In the genomic region with DNA sequence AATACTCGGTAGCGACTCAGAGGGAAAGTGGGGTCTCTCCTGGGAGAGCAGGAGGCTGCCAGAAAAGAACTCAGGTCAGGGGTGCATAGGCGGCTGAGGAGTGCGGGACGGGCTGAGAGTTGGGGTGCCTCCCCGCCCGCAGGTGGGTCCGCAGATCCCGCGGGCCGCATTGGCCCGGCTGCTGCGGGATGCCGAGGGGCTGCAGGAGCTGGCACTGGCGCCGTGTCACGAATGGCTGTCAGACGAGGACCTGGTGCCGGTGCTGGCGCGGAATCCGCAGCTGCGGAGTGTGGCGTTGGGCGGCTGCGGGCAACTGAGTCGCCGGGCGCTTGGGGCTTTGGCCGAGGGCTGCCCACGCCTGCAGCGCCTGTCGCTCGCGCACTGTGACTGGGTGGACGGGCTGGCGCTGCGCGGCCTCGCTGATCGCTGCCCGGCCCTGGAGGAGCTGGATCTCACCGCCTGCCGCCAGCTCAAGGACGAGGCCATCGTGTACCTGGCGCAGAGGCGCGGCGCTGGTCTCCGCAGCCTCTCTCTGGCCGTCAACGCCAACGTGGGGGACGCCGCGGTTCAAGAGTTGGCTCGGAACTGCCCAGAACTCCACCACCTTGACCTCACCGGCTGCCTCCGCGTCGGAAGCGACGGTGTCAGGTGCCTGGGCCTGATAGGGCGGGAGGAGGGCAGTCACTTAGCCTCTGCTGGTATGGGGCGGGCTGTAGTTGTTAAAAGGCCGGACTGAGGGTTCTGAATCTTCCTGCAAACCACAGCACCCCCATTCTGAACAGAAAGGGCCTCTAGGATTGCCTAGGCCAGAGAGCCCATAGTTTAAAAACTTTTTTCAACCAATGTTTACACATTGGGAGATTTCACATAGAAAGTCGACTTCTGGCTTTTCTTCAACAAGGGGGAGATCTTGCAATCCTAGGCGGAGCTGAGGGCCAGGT, we compare ENCODE assay signal across 9 cellular contexts. TPM values are rescaled to one million over a fixed set of nuclear protein-coding genes. Genes with fewer than 3 reads are reported as not detected.
DNase-seq lines count a peak whose midpoint lies in the region; ATAC-seq and TF ChIP-seq lines count a peak whose summit lies in the region.
"Had no signal": no experiment of that assay in that cellular context is flagged by ENCODE, and none has a peak within 500 bp of the region (broad histone marks: within the 10 kb centered on the region; RNA-seq: fewer than 3 reads in every experiment).

No MANE protein-coding gene starts in this region.

- DNase-seq in CD14-positive monocyte (ENCODE audit: low spot score) (no peak), PC-3 (peak; percentile 34), dermis blood vessel endothelial cell (peak; percentile 33), NCI-H510A (lab: John Stamatoyannopoulos, UW) (no peak), NCI-H345 (lab: John Stamatoyannopoulos, UW) (no peak)

- peak overlapping the region; percentile 92 for H3K4me2 ChIP-seq in PC-3 (ENCODE audit: low read length)

- CTCF ChIA-PET in PC-3 (lab: Charles Lee) = interaction anchor here (1.1 kb wide), 2 partner anchors 38 to 162 kb away, joined by 3 to 5 read pairs; no protein-coding TSS in a partner anchor

- BruUV-seq in PC-3 (replicated peaks; lab: Mats Ljungman, UMichigan) = no TSS peak

- peak overlapping the region; percentile 93 to 97 for H3K4me3 Mint-ChIP-seq in CD14-positive monocyte

- peaks cover 34% of the 10 kb centered on the region for H3K4me1 Mint-ChIP-seq in CD14-positive monocyte

- H3K9ac ChIP-seq in PC-3 (ENCODE audit: low read length) = peak overlapping the region; percentile 77

- peaks cover 20% of the 10 kb centered on the region for H3K4me1 ChIP-seq in PC-3 (ENCODE audit: insufficient read depth, low read length)
- H3K4me1 ChIP-seq in mononuclear cell (ENCODE audit: insufficient read depth, low read length) = peaks cover 36% of the 10 kb centered on the region

- peaks cover 11% of the 10 kb centered on the region; the same call in 1 of the 2 replicates for H3K79me2 ChIP-seq in PC-3 (ENCODE audit: low read length)

- peak overlapping the region; percentile 9 to 98 (median 50) for H3K27ac Mint-ChIP-seq in CD14-positive monocyte

- H3K36me3 Mint-ChIP-seq in CD14-positive monocyte = peaks cover 23 to 35% of the 10 kb centered on the region in 2 donors

- no peaks in the 10 kb centered on the region for H3K9me2 ChIP-seq in PC-3 (replicated peaks; ENCODE audit: low read length)

- intact Hi-C loops in CD14-positive monocyte (cut with micrococcal nuclease) = loop anchor here (2.0 to 5.0 kb wide), 2 partner anchors 40 to 57 kb away; no protein-coding TSS in a partner anchor
- intact Hi-C loops in PC-3 (cut with micrococcal nuclease) = no loop called here

- POLR2A ChIA-PET in PC-3 (lab: Charles Lee; ENCODE audit: unreplicated experiment) = no interaction called here

- peak overlapping the region; percentile 88 for H3K4me3 ChIP-seq in PC-3 (ENCODE audit: low read length)
- H3K4me3 ChIP-seq in mononuclear cell (ENCODE audit: low read length) = peak overlapping the region; percentile 54

- peaks cover 21 to 29% (median 24%) of the 10 kb centered on the region in 3 donors for H3K27me3 Mint-ChIP-seq in CD14-positive monocyte (ENCODE audit: low read depth in 3 of 3)

- peaks cover 0 to 7% (median 4%) of the 10 kb centered on the region in 7 donors for H3K9me3 Mint-ChIP-seq in CD14-positive monocyte

- H3K27ac ChIP-seq in PC-3 (ENCODE audit: low read length) = peak overlapping the region; percentile 53

- H3K27me3 ChIP-seq in PC-3 (ENCODE audit: low read length) = no peaks in the 10 kb centered on the region
- peaks cover 21% of the 10 kb centered on the region for H3K27me3 ChIP-seq in mononuclear cell (ENCODE audit: insufficient read depth, low read length)

- ATAC-seq in GM21737 (IDR thresholded peaks at IDR 0.05; ENCODE audit: unreplicated experiment) (peak; percentile 1), PC-3 (peak; percentile 27), HG02571 (IDR thresholded peaks at IDR 0.05; ENCODE audit: unreplicated experiment) (no peak)

- H4K20me1 ChIP-seq in PC-3 (ENCODE audit: low read length) = no peaks in the 10 kb centered on the region

- H2AFZ ChIP-seq in PC-3 (ENCODE audit: low read length) = peak overlapping the region; percentile 89

- H3K9me3 ChIP-seq in PC-3 (ENCODE audit: low read length) = no peaks in the 10 kb centered on the region
- no peaks in the 10 kb centered on the region for H3K9me3 ChIP-seq in mononuclear cell (ENCODE audit: low read depth, low read length)

- 0 out of 2 replicates have a peak, but pooled peaks cover 4% of the 10 kb centered on the region for H3K36me3 ChIP-seq in PC-3 (ENCODE audit: low read depth, low read length)

- no peaks in the 10 kb centered on the region for H3F3A ChIP-seq in PC-3 (ENCODE audit: low read length, unreplicated experiment)

- no peak for TF ChIP-seq CTCF in CD14-positive monocyte (IDR thresholded peaks at IDR 0.05)
- no peak for TF ChIP-seq CTCF in PC-3 (conservative IDR thresholded peaks at IDR 0.05; ENCODE audit: low read depth, low read length)

RNA-seq across cellular contexts. Expression of a gene that starts 1.3 kb away (rescaled TPM):
- polyA plus RNA-seq in CD14-positive monocyte = 10 to 100 TPM; 25.5 to 36.3 TPM
- total RNA-seq in PC-3 (2014; rRNA removed) (10.1 and 12.7 TPM in 2 replicates), dermis blood vessel endothelial cell (9.7 and 12.6 TPM in 2 replicates), mononuclear cell (4.7 TPM)

RNA-seq across cellular contexts. Expression of a gene that starts 3.3 kb away (rescaled TPM):
- polyA plus RNA-seq in CD14-positive monocyte = 1 to 10 TPM; 1.1 to 1.5 TPM
- total RNA-seq in PC-3 (2014; rRNA removed) (0.22 and 0.23 TPM in 2 replicates), dermis blood vessel endothelial cell (0.23 and 0.34 TPM in 2 replicates), mononuclear cell (4.1 TPM)
- total RNA-seq: HT1080 had no signal

RNA-seq across cellular contexts. Expression of a gene that starts 10.5 kb away (rescaled TPM):
- 10 to 100 TPM; 58.5 to 70.2 TPM for polyA plus RNA-seq in CD14-positive monocyte
- total RNA-seq in PC-3 (2014; rRNA removed) (50.6 and 51.4 TPM in 2 replicates), dermis blood vessel endothelial cell (48.5 and 51.2 TPM in 2 replicates), mononuclear cell (16.0 TPM)

RNA-seq across cellular contexts. Expression of a gene that starts 26.4 kb away (rescaled TPM):
- polyA plus RNA-seq in CD14-positive monocyte = 10 to 100 TPM in 1 of 2 donors, 1 to 10 TPM in 1; 6.8 to 15.0 TPM
- total RNA-seq in PC-3 (2014; rRNA removed) (45.0 and 71.1 TPM in 2 replicates), dermis blood vessel endothelial cell (33.0 and 35.7 TPM in 2 replicates), mononuclear cell (67.1 TPM)

RNA-seq across cellular contexts. Expression of a gene that starts 29.4 kb away (rescaled TPM):
- not detected for polyA plus RNA-seq in CD14-positive monocyte
- total RNA-seq in PC-3 (2014; rRNA removed) = 1.6 and 1.9 TPM in 2 replicates
- total RNA-seq in dermis blood vessel endothelial cell = 0.05 TPM in 1 of 2 replicates, not detected in the other
- 0.10 TPM for total RNA-seq in mononuclear cell

Comparison
In these comparisons a context has a peak if more than half of its experiments do, and no peak if none do; other contexts are left out.
1. DNase-seq: peak in PC-3 (single experiment) and dermis blood vessel endothelial cell (single experiment); none in CD14-positive monocyte (single experiment), NCI-H510A (single experiment) and NCI-H345 (single experiment).